Comparison of ENCODE assay signal across 8 cellular contexts in the genomic region with DNA sequence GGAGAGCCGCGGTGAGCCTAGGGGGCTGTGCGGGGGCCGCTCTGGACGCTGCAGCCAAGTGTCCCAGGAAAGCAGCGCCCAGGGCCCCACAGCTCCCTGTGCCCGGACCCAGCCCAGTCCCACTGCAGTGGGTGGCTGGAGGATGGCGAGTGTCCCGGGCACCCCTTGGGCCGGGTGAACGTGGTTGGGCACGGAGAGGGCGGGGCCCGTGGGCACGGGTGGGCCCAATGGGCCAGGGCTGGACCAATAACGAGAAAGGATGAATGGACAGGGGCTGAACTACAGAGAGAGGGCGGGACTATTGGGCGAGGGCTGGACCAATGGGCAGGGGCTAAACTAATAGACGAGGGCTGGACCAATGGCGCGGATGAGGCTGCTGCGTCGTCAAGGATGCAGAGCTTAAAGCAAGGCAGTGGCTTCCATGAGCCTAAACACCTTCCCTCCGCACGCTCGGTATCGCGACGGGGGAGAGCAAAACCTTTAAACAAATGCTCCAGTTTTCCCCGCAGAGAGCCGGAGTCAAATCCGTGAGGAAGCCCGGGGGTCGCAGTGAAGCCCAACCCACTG. TPM values are rescaled to one million over a fixed set of nuclear protein-coding genes. Genes with fewer than 3 reads are reported as not detected.
A peak's percentile ranks its signal among the peaks of the same experiment; 100 is the strongest.
DNase-seq lines count a peak whose midpoint lies in the region; ATAC-seq and FAIRE-seq lines count a peak whose summit lies in the region.

No MANE protein-coding gene starts in this region.

- peak; percentile 90 for FAIRE-seq in endometrium (lab: Jason Lieb, UNC)

- ATAC-seq in GM21360 (IDR thresholded peaks at IDR 0.05; ENCODE audit: unreplicated experiment), result peak; percentile 79

- DNase-seq in COLO668 (lab: John Stamatoyannopoulos, UW; ENCODE audit: unreplicated experiment) (peak; percentile 96), HT-29 (ENCODE audit: low spot score) (peak; percentile 98), mesenteric fat pad (ENCODE audit: low spot score) (peak; percentile 97)
- peak; percentile 94 for DNase-seq in NK-92 treated with Interleukin-12 subunit alpha and Interleukin-12 subunit beta, amount 100 ng/mL, for 24 hours (lab: John Stamatoyannopoulos, UW)
- peak; percentile 91 for DNase-seq in activated CD8-positive, alpha-beta memory T cell treated with anti-CD3 and anti-CD28 coated beads, Interleukin-2, amount 50 U/mL, for 1 hour (ENCODE audit: extremely low read depth)
- peak; percentile 65 for DNase-seq in stimulated activated CD8-positive, alpha-beta memory T cell treated with anti-CD3 and anti-CD28 coated beads, Interleukin-15, amount 100 ng/mL, for 24 hours (ENCODE audit: low read depth)

RNA-seq across cellular contexts. Expression of gene FLYWCH2, which starts 0.5 kb away (rescaled TPM):
- 47.4 and 52.2 TPM in 2 replicates for total RNA-seq in HT-29 (2014; rRNA removed; shearing (Covaris generic))
- total RNA-seq in mesenteric fat pad, result 21.5 TPM

RNA-seq across cellular contexts. Expression of gene PRSS22, which starts 24.6 kb away (rescaled TPM):
- total RNA-seq in HT-29 (2014; rRNA removed; shearing (Covaris generic)), result 97.1 and 114 TPM in 2 replicates
- total RNA-seq in mesenteric fat pad, result not detected

RNA-seq across cellular contexts. Expression of gene FLYWCH1, which starts 29.2 kb away (rescaled TPM):
- total RNA-seq in HT-29 (2014; rRNA removed; shearing (Covaris generic)), result 25.8 and 30.1 TPM in 2 replicates
- 32.0 TPM for total RNA-seq in mesenteric fat pad

RNA-seq across cellular contexts. Expression of gene ZG16B, which starts 52.4 kb away (rescaled TPM):
- 16.1 and 23.3 TPM in 2 replicates for total RNA-seq in HT-29 (2014; rRNA removed; shearing (Covaris generic))
- not detected for total RNA-seq in mesenteric fat pad

Comparison
In these comparisons a context has a peak if more than half of its experiments do, and no peak if none do; other contexts are left out.
1. Peak in every context shown above with its lines: DNase-seq and ATAC-seq.
2. RNA of gene PRSS22, which starts 24.6 kb away (total RNA-seq): 97.1 to 114 TPM in HT-29; not detected in mesenteric fat pad (single experiment); every median in the first group is over 10 times any median in the second.